In the genomic region with DNA sequence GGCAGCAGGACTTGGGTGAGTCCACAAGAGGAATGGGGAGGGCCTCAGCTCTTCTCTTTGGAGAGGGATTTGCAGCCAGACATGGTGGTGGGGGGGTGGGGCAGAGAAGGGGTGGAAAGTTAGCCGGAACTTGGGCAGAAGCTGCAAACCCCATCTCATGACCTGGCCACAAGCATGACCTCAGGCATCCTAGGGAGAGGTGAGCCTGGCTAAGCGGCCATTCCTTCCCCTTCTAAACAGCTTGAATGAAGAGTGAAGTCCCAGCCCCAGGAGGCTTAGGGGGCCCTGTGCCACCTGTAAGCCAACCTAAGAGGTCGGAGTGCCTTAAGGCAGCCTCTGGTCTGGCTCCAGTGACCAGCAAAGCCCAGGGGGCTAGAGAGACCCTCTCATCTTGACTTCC, we compare ENCODE assay signal across 7 cellular contexts.
"Had no signal": no experiment of that assay in that cellular context is flagged by ENCODE, and none has a peak within 500 bp of the region (broad histone marks: within the 10 kb centered on the region; RNA-seq: fewer than 3 reads in every experiment).

No MANE protein-coding gene starts in this region.

- H3K4me3 ChIP-seq: GM23248 had no signal

- H2AFZ ChIP-seq: GM23248 had no signal

- H3K4me3 Mint-ChIP-seq: H9 had no signal

- H3K27ac ChIP-seq: GM23248 had no signal

- DNase-seq: GM23248, GOT3, H9, HCEC 1CT, IMR-90, KBM-7 had no signal

- FAIRE-seq: HTR-8/SVneo had no signal

- H3K4me1 Mint-ChIP-seq: H9 had no signal

- H3K27ac Mint-ChIP-seq: H9 had no signal

- H3K9ac ChIP-seq: GM23248 had no signal
